In the genomic region with DNA sequence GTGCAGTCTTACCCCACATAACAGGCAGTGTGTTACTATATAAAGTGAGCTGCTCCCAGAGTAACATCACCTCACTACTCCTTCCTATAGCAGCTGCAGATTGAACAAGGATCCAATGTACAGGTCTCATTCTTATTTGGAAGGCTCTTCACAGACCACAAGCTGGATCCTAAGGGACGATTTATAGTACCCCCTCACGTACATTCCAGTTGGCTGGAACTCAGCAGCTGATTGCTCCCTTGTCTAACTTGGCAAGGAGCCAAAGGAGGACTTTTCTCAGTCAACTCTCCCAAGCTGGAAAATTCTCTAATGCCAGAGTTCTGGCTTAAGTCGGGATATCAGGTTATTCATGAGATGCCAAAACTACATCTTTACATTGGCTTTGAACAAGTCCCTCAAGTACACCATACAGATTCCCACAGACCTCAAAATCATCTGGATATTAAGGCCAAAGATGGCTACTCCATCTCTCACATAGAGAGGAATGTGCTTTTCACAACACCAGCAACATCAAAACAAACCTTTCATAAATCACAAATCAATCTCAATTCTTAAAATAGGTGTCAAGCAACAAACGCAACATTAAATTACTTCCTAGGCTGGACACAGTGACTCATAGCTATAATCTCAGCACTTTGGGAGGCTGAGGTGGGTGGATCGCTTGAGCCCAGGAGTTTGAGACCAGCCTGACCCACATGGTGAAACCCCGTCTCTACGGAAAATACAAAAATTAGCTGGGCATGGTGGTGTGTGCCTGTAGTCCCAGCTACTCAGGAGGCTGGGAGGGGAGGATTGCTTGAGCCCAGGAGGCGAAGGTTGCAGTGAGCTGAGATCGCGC, we compare ENCODE assay signal across 9 cellular contexts. TPM values are rescaled to one million over a fixed set of nuclear protein-coding genes. Genes with fewer than 3 reads are reported as not detected.
DNase-seq lines count a peak whose midpoint lies in the region; ATAC-seq and TF ChIP-seq lines count a peak whose summit lies in the region.
"Had no signal": no experiment of that assay in that cellular context is flagged by ENCODE, and none has a peak within 500 bp of the region (broad histone marks: within the 10 kb centered on the region; RNA-seq: fewer than 3 reads in every experiment).

No MANE protein-coding gene starts in this region.

- H3K27me3 ChIP-seq in subcutaneous abdominal adipose tissue (ENCODE audit: control insufficient read depth in 5 of 5, insufficient read depth in 4 of 5, low read length in 5 of 5): no peaks in the 10 kb centered on the region

- CTCF ChIA-PET in activated CD4-positive, alpha-beta T cell treated with anti-CD3 and anti-CD28 coated beads, Interleukin-2, amount 10 ng/mL, durations not matched to agents 7 days and 5 days (lab: Charles Lee): interaction anchor here (0.7 to 3.2 kb wide), 11 partner anchors 11 to 544 kb away, joined by 3 to 19 read pairs (median 4); a partner anchor contains a TSS
- CTCF ChIA-PET in T-cell (lab: Charles Lee) (interaction anchor here in 1 of 2 donors (0.9 kb wide), 1 partner anchor 13 kb away, joined by 3 read pairs; no protein-coding TSS in a partner anchor), HEK293T (lab: Yijun Ruan, JAX) (interaction anchor here (0.6 to 0.7 kb wide), 3 partner anchors 170 to 731 kb away, joined by 3 to 6 read pairs (median 3); no protein-coding TSS in a partner anchor)

- H3K27ac ChIP-seq in subcutaneous abdominal adipose tissue (ENCODE audit: low read depth, low read length): peak overlapping the region; percentile 63

- peaks cover 83% of the 10 kb centered on the region for H3K4me1 Mint-ChIP-seq in activated CD4-positive, alpha-beta T cell treated with anti-CD3 and anti-CD28 coated beads, Interleukin-2, amount 10 ng/mL, durations not matched to agents 7 days and 5 days
- H3K4me1 Mint-ChIP-seq in T-cell: peaks cover 84 to 85% (median 84%) of the 10 kb centered on the region in 3 donors

- no peak overlapping the region for H3K4me3 ChIP-seq in subcutaneous abdominal adipose tissue (ENCODE audit: low read depth in 1 of 5, low read length in 5 of 5)

- H3K36me3 ChIP-seq in subcutaneous abdominal adipose tissue (ENCODE audit: control insufficient read depth in 5 of 5, insufficient read depth in 5 of 5, low read length in 5 of 5): peaks cover 0 to 7% (median 3%) of the 10 kb centered on the region in 5 donors

- peak overlapping the region; percentile 74 for H3K4me3 Mint-ChIP-seq in activated CD4-positive, alpha-beta T cell treated with anti-CD3 and anti-CD28 coated beads, Interleukin-2, amount 10 ng/mL, durations not matched to agents 7 days and 5 days
- peak overlapping the region; percentile 61 to 76 (median 67) for H3K4me3 Mint-ChIP-seq in T-cell

- peak overlapping the region in 1 of 5 donors; percentile 24 for H3K9ac ChIP-seq in subcutaneous abdominal adipose tissue (ENCODE audit: low read length in 5 of 5)

- no peak for ATAC-seq in T-cell (replicated peaks in 1 of 4)

- H3K36me3 Mint-ChIP-seq in activated CD4-positive, alpha-beta T cell treated with anti-CD3 and anti-CD28 coated beads, Interleukin-2, amount 10 ng/mL, durations not matched to agents 7 days and 5 days (ENCODE audit: low read depth): peaks cover 50% of the 10 kb centered on the region
- H3K36me3 Mint-ChIP-seq in T-cell: peaks cover 25% of the 10 kb centered on the region

- no peaks in the 10 kb centered on the region for H3K27me3 Mint-ChIP-seq in activated CD4-positive, alpha-beta T cell treated with anti-CD3 and anti-CD28 coated beads, Interleukin-2, amount 10 ng/mL, durations not matched to agents 7 days and 5 days
- H3K27me3 Mint-ChIP-seq in T-cell: no peaks in the 10 kb centered on the region

- no peaks in the 10 kb centered on the region for H3K9me3 ChIP-seq in subcutaneous abdominal adipose tissue (ENCODE audit: control insufficient read depth in 5 of 5, low read length in 5 of 5)

- H3K27ac Mint-ChIP-seq in activated CD4-positive, alpha-beta T cell treated with anti-CD3 and anti-CD28 coated beads, Interleukin-2, amount 10 ng/mL, durations not matched to agents 7 days and 5 days: peak overlapping the region; percentile 96
- peak overlapping the region; percentile 95 to 99 for H3K27ac Mint-ChIP-seq in T-cell

- no peak for DNase-seq in activated CD4-positive, alpha-beta T cell treated with anti-CD3 and anti-CD28 coated beads, Interleukin-2, amount 10 ng/mL, durations not matched to agents 7 days and 5 days
- DNase-seq in activated CD4-positive, alpha-beta T cell treated with anti-CD3 and anti-CD28 coated beads, Interleukin-2, amount 50 U/mL, for 4 hours: no peak
- DNase-seq in T-cell (no peak), fibroblast of peridontal ligament (ENCODE audit: extremely low read depth) (peak; percentile 58), HEK293T (ENCODE audit: extremely low spot score) (no peak), AG08395 (ENCODE audit: low spot score) (no peak), posterior cingulate gyrus (no peak)
- DNase-seq: NCI-H187 had no signal

- peaks cover 2 to 33% (median 28%) of the 10 kb centered on the region in 5 donors for H3K4me1 ChIP-seq in subcutaneous abdominal adipose tissue (ENCODE audit: control insufficient read depth in 5 of 5, insufficient read depth in 5 of 5, low read length in 5 of 5)

- H3K9me3 Mint-ChIP-seq in activated CD4-positive, alpha-beta T cell treated with anti-CD3 and anti-CD28 coated beads, Interleukin-2, amount 10 ng/mL, durations not matched to agents 7 days and 5 days: no peaks in the 10 kb centered on the region
- H3K9me3 Mint-ChIP-seq in T-cell: no peaks in the 10 kb centered on the region

- intact Hi-C loops in posterior cingulate gyrus (cut with DNase I): no loop called here

- POLR2A ChIA-PET in activated CD4-positive, alpha-beta T cell treated with anti-CD3 and anti-CD28 coated beads, Interleukin-2, amount 10 ng/mL, durations not matched to agents 7 days and 5 days (lab: Charles Lee): interaction anchor here (1.1 kb wide), 1 partner anchor 11 kb away, joined by 3 read pairs; no protein-coding TSS in a partner anchor
- POLR2A ChIA-PET in T-cell (lab: Charles Lee): interaction anchor here in 1 of 2 donors (0.5 to 1.0 kb wide), 3 partner anchors 13 to 560 kb away, joined by 3 to 11 read pairs (median 4); no protein-coding TSS in a partner anchor
- POLR2A ChIA-PET in HEK293T (lab: Yijun Ruan, JAX): interaction anchor here (1.4 kb wide), 1 partner anchor 39 kb away, joined by 3 read pairs; a partner anchor contains a TSS

TF ChIP-seq in HEK293T, 16 proteins besides CTCF, POLR2A, EP300 and RAD21:
- TF ChIP-seq SUZ12 (IDR thresholded peaks at IDR 0.05) (no peak), FOXA1 (IDR thresholded peaks at IDR 0.05) (no peak), L3MBTL2 (conservative IDR thresholded peaks at IDR 0.05) (no peak), ARNT (IDR thresholded peaks at IDR 0.05) (no peak), BHLHE40 (IDR thresholded peaks at IDR 0.05; ENCODE audit: borderline replicate concordance) (no peak), SP1 (IDR thresholded peaks at IDR 0.05) (no peak), FOXK2 (IDR thresholded peaks at IDR 0.05) (no peak), HDGF (IDR thresholded peaks at IDR 0.05; ENCODE audit: borderline replicate concordance) (no peak), ZNF384 (IDR thresholded peaks at IDR 0.05) (no peak), LEF1 (IDR thresholded peaks at IDR 0.05; ENCODE audit: borderline replicate concordance) (no peak), ELF4 (IDR thresholded peaks at IDR 0.05) (no peak), NFRKB (IDR thresholded peaks at IDR 0.05) (no peak)
- TF ChIP-seq, protein P1, sequence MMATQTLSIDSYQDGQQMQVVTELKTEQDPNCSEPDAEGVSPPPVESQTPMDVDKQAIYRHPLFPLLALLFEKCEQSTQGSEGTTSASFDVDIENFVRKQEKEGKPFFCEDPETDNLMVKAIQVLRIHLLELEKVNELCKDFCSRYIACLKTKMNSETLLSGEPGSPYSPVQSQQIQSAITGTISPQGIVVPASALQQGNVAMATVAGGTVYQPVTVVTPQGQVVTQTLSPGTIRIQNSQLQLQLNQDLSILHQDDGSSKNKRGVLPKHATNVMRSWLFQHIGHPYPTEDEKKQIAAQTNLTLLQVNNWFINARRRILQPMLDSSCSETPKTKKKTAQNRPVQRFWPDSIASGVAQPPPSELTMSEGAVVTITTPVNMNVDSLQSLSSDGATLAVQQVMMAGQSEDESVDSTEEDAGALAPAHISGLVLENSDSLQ (IDR thresholded peaks at IDR 0.05): no peak

RNA-seq across cellular contexts. Expression of a gene that starts 39.3 kb away (rescaled TPM):
- total RNA-seq in activated CD4-positive, alpha-beta T cell treated with anti-CD3 and anti-CD28 coated beads, Interleukin-2, amount 10 ng/mL, durations not matched to agents 7 days and 5 days: 10 to 100 TPM; 44.3 to 51.1 TPM
- total RNA-seq in T-cell: 10 to 100 TPM; 42.7 to 55.4 (median 45.9) TPM

RNA-seq across cellular contexts. Expression of a gene that starts 39.5 kb away (rescaled TPM):
- 10 to 100 TPM; 18.3 to 23.0 TPM for total RNA-seq in activated CD4-positive, alpha-beta T cell treated with anti-CD3 and anti-CD28 coated beads, Interleukin-2, amount 10 ng/mL, durations not matched to agents 7 days and 5 days
- 1 to 10 TPM; 3.5 to 8.8 (median 5.2) TPM for total RNA-seq in T-cell
